ENCODE assay signal across 1 cellular context in genomic region chr22:23180893-23181762, GRCh38.
TF ChIP-seq lines count a peak whose summit lies in the region.

No MANE protein-coding gene starts in this region.

TF ChIP-seq in HepG2, 621 proteins besides CTCF, POLR2A, EP300 and RAD21 (continued from another document and continues in another):
- TF ChIP-seq ZNF891 (CRISPR knock-in tag; IDR thresholded peaks at IDR 0.05): no peak
- no peak for TF ChIP-seq ATF6 (CRISPR knock-in tag; conservative IDR thresholded peaks at IDR 0.05)
- TF ChIP-seq MAF1 (CRISPR knock-in tag; IDR thresholded peaks at IDR 0.05; ENCODE audit: borderline replicate concordance): no peak
- TF ChIP-seq U2AF2 (IDR thresholded peaks at IDR 0.05; ENCODE audit: low read depth, low read length): no peak
- no peak for TF ChIP-seq ZKSCAN5 (CRISPR knock-in tag; IDR thresholded peaks at IDR 0.05)
- TF ChIP-seq FOSL1 (CRISPR knock-in tag; IDR thresholded peaks at IDR 0.05; ENCODE audit: borderline replicate concordance): no peak
- no peak for TF ChIP-seq ATRX (CRISPR knock-in tag; IDR thresholded peaks at IDR 0.05; ENCODE audit: borderline replicate concordance)
- no peak for TF ChIP-seq KLF15 (CRISPR knock-in tag; IDR thresholded peaks at IDR 0.05; ENCODE audit: borderline replicate concordance)
- peak; percentile 65 for TF ChIP-seq MAX (IDR thresholded peaks at IDR 0.05)
- no peak for TF ChIP-seq ZNF672 (CRISPR knock-in tag; IDR thresholded peaks at IDR 0.05)
- TF ChIP-seq KLF6 (CRISPR knock-in tag; IDR thresholded peaks at IDR 0.05): no peak
- no peak for TF ChIP-seq HINFP (CRISPR knock-in tag; IDR thresholded peaks at IDR 0.05; ENCODE audit: low read depth)
- TF ChIP-seq ZNF232 (CRISPR knock-in tag; IDR thresholded peaks at IDR 0.05; ENCODE audit: borderline replicate concordance): no peak
- TF ChIP-seq ELF4 (CRISPR knock-in tag; IDR thresholded peaks at IDR 0.05; ENCODE audit: borderline replicate concordance): no peak
- 0 out of 2 replicates have a peak, but pooled peaks have one; percentile 10 for TF ChIP-seq ZNF776 (CRISPR knock-in tag; IDR thresholded peaks at IDR 0.05)
- no peak for TF ChIP-seq ZZZ3 (CRISPR knock-in tag; IDR thresholded peaks at IDR 0.05; ENCODE audit: borderline replicate concordance)
- no peak for TF ChIP-seq CENPT (CRISPR knock-in tag; IDR thresholded peaks at IDR 0.05; ENCODE audit: low read depth)
- no peak for TF ChIP-seq ZFP36 (IDR thresholded peaks at IDR 0.05; ENCODE audit: borderline replicate concordance, low read depth, low read length, partially characterized antibody)
- no peak for TF ChIP-seq ZFAT (CRISPR knock-in tag; conservative IDR thresholded peaks at IDR 0.05)
- no peak for TF ChIP-seq ZNF407 (CRISPR knock-in tag; IDR thresholded peaks at IDR 0.05; ENCODE audit: not compliant biosample characterization)
- no peak for TF ChIP-seq HOXA5 (CRISPR knock-in tag; IDR thresholded peaks at IDR 0.05)
- TF ChIP-seq HOXA7 (CRISPR knock-in tag; IDR thresholded peaks at IDR 0.05): no peak
- no peak for TF ChIP-seq TFE3 (CRISPR knock-in tag; IDR thresholded peaks at IDR 0.05)
- no peak for TF ChIP-seq RERE (CRISPR knock-in tag; IDR thresholded peaks at IDR 0.05; ENCODE audit: low read depth)
- TF ChIP-seq ZNF788 (CRISPR knock-in tag; IDR thresholded peaks at IDR 0.05; ENCODE audit: borderline replicate concordance): no peak
- no peak for TF ChIP-seq ATF7-NPFF (CRISPR knock-in tag; IDR thresholded peaks at IDR 0.05; ENCODE audit: low read depth)
- peak; percentile 66 for TF ChIP-seq PHF8 (CRISPR knock-in tag; IDR thresholded peaks at IDR 0.05)
- no peak for TF ChIP-seq HHEX (CRISPR knock-in tag; IDR thresholded peaks at IDR 0.05)
- no peak for TF ChIP-seq ZNF660 (CRISPR knock-in tag; IDR thresholded peaks at IDR 0.05; ENCODE audit: borderline replicate concordance, low read depth)
- no peak for TF ChIP-seq NCOA2 (CRISPR knock-in tag; IDR thresholded peaks at IDR 0.05)
- peak; percentile 6; the same call in 1 of the 2 replicates for TF ChIP-seq IRF2 (CRISPR knock-in tag; IDR thresholded peaks at IDR 0.05)
- no peak; the same call in 1 of the 2 replicates for TF ChIP-seq UBTF (CRISPR knock-in tag; IDR thresholded peaks at IDR 0.05)
- TF ChIP-seq THAP8 (CRISPR knock-in tag; IDR thresholded peaks at IDR 0.05; ENCODE audit: borderline replicate concordance): no peak
- TF ChIP-seq ATF4 (CRISPR knock-in tag; IDR thresholded peaks at IDR 0.05): no peak
- no peak for TF ChIP-seq ZNF773 (CRISPR knock-in tag; IDR thresholded peaks at IDR 0.05; ENCODE audit: borderline replicate concordance)
